Comparison of ENCODE assay signal across 8 cellular contexts in genomic region chr17:75031972-75032895, GRCh38. TPM values are rescaled to one million over a fixed set of nuclear protein-coding genes. Genes with fewer than 3 reads are reported as not detected.
DNase-seq lines count a peak whose midpoint lies in the region; ATAC-seq and TF ChIP-seq lines count a peak whose summit lies in the region.

No MANE protein-coding gene starts in this region.

- ATAC-seq in HCT116 (no peak), GM19455 (IDR thresholded peaks at IDR 0.05; ENCODE audit: unreplicated experiment) (no peak)

- H3K9me2 ChIP-seq in HCT116 (ENCODE audit: insufficient read depth), result no peaks in the 10 kb centered on the region

- POLR2A ChIA-PET in AG04450 (lab: Yijun Ruan, JAX), result interaction anchor here (5.2 kb wide), 1 partner anchor 20 kb away, joined by 30 read pairs; the partner anchor contains the start of gene MRPL58
- POLR2A ChIA-PET in HCT116 (lab: Charles Lee), result interaction anchor here (1.1 to 1.7 kb wide), 3 partner anchors 8 to 44 kb away, joined by 3 to 9 read pairs (median 5); partner anchors contain the start of genes CDR2L and MRPL58

- H3K9me3 ChIP-seq in AG04450 (ENCODE audit: control insufficient read depth, insufficient read depth, low read length), result peaks cover 24% of the 10 kb centered on the region
- H3K9me3 ChIP-seq in HCT116 (ENCODE audit: control insufficient read depth in 1 of 2, insufficient read depth in 1 of 2, low read depth in 1 of 2, low read length in 2 of 2), result peaks cover 11 to 18% of the 10 kb centered on the region in 2 experiments; a peak in 2 of 4 replicates

- CTCF ChIA-PET in AG04450 (lab: Charles Lee), result interaction anchor here (0.7 to 2.4 kb wide), 4 partner anchors 19 to 74 kb away, joined by 3 to 15 read pairs (median 6); partner anchors contain the start of gene MRPL58
- CTCF ChIA-PET in HCT116 (lab: Charles Lee), result interaction anchor here (0.8 to 1.1 kb wide), 4 partner anchors 70 to 169 kb away, joined by 3 to 4 read pairs (median 4); no protein-coding TSS in a partner anchor

- peak overlapping the region; percentile 71 for H3K4me3 ChIP-seq in AG04450 (ENCODE audit: low read depth, low read length)
- no peak overlapping the region for H3K4me3 ChIP-seq in HCT116 (replicated peaks in 1 of 2; ENCODE audit: low read depth in 1 of 2, low read length in 2 of 2)
- peak overlapping the region; percentile 76 for H3K4me3 ChIP-seq in epithelial cell of esophagus (ENCODE audit: low read length)

- no peak overlapping the region for H3K27ac ChIP-seq in AG04450 (ENCODE audit: low read depth, low read length)
- H3K27ac ChIP-seq in HCT116 (ENCODE audit: low read depth, low read length), result no peak overlapping the region

- DNase-seq in AG04450 (ENCODE audit: low read depth, low spot score) (no peak), HCT116 (ENCODE audit: low read depth, low spot score) (peak; percentile 38), NCI-H748 (lab: John Stamatoyannopoulos, UW; ENCODE audit: unreplicated experiment) (peak; percentile 87), epithelial cell of esophagus (ENCODE audit: low read depth) (peak; percentile 73), middle frontal gyrus (ENCODE audit: extremely low spot score, low spot score) (peak; percentile 83)
- peak; percentile 60 for DNase-seq in activated CD8-positive, alpha-beta memory T cell treated with anti-CD3 and anti-CD28 coated beads, Interleukin-2, amount 50 U/mL, for 4 hours
- DNase-seq in stimulated activated naive CD4-positive, alpha-beta T cell (lab: John Stamatoyannopoulos, UW), result peak; percentile 38 to 73 (median 58)

- no peak for TF ChIP-seq RAD21 in HCT116 (IDR thresholded peaks at IDR 0.05; ENCODE audit: low read depth)

- H3K27me3 ChIP-seq in AG04450 (ENCODE audit: control insufficient read depth, insufficient read depth, low read length), result no peaks in the 10 kb centered on the region
- no peaks in the 10 kb centered on the region for H3K27me3 ChIP-seq in HCT116 (ENCODE audit: insufficient read depth, low read length)

- no peaks in the 10 kb centered on the region for H4K20me1 ChIP-seq in HCT116 (ENCODE audit: insufficient read depth)

- H3K4me1 ChIP-seq in HCT116 (ENCODE audit: control insufficient read depth in 1 of 2, insufficient read depth in 2 of 2, low read length in 2 of 2), result peaks cover 41 to 53% of the 10 kb centered on the region in 2 experiments

- BruUV-seq in HCT116 (replicated peaks; lab: Mats Ljungman, UMichigan), result no TSS peak

- peak overlapping the region; percentile 70 for H2AFZ ChIP-seq in HCT116 (ENCODE audit: low read depth, low read length, poor library complexity, severe bottlenecking)

- no peaks in the 10 kb centered on the region for H3K36me3 ChIP-seq in HCT116 (ENCODE audit: control insufficient read depth in 1 of 2, insufficient read depth in 2 of 2, low read length in 2 of 2)

- H3K79me2 ChIP-seq in HCT116 (ENCODE audit: insufficient read depth, low read length), result no peaks in the 10 kb centered on the region

- TF ChIP-seq CTCF in AG04450 (IDR thresholded peaks at IDR 0.05; ENCODE audit: low read depth, low read length), result no peak
- no peak for TF ChIP-seq CTCF in HCT116 (IDR thresholded peaks at IDR 0.05 in 2 of 3, conservative IDR thresholded peaks at IDR 0.05 in 1 of 3; ENCODE audit: borderline replicate concordance in 1 of 3, insufficient read depth in 1 of 3, low read depth in 2 of 3, low read length in 2 of 3)
- TF ChIP-seq CTCF in epithelial cell of esophagus (IDR thresholded peaks at IDR 0.05; ENCODE audit: insufficient read depth, low read depth, low read length, missing control alignments), result no peak

- H3K4me2 ChIP-seq in HCT116 (ENCODE audit: low read length), result peak overlapping the region; percentile 86

- RAD21 ChIA-PET in HCT116 (lab: Charles Lee; ENCODE audit: low non-redundant PET in 1 of 2, low total read pairs in 2 of 2, uncharacterized antibody in 2 of 2, unreplicated experiment in 2 of 2), result no interaction called here

- intact Hi-C loops in HCT116 (cut with micrococcal nuclease), result loop anchor here (5.0 kb wide), 2 partner anchors 70 to 160 kb away; partner anchors contain the start of gene FDXR

- H3K9ac ChIP-seq in HCT116 (ENCODE audit: low read length), result no peak overlapping the region

- TF ChIP-seq POLR2A in HCT116 (IDR thresholded peaks at IDR 0.05; ENCODE audit: borderline replicate concordance, extremely low read depth, insufficient read depth, insufficient read length), result no peak

TF ChIP-seq in HCT116, 20 proteins besides CTCF, POLR2A, EP300 and RAD21:
- no peak for TF ChIP-seq EZH2 (IDR thresholded peaks at IDR 0.05)
- no peak for TF ChIP-seq EZH2phosphoT487 (IDR thresholded peaks at IDR 0.05; ENCODE audit: borderline replicate concordance)
- TF ChIP-seq CEBPB (IDR thresholded peaks at IDR 0.05; ENCODE audit: low read depth), result no peak
- TF ChIP-seq ZBTB33 (IDR thresholded peaks at IDR 0.05; ENCODE audit: extremely low read depth, insufficient replicate concordance, low read length), result no peak
- no peak for TF ChIP-seq EGR1 (IDR thresholded peaks at IDR 0.05; ENCODE audit: low read depth)
- no peak for TF ChIP-seq ZFX (IDR thresholded peaks at IDR 0.05)
- TF ChIP-seq REST (IDR thresholded peaks at IDR 0.05; ENCODE audit: low read depth), result no peak
- no peak for TF ChIP-seq SIN3A (IDR thresholded peaks at IDR 0.05; ENCODE audit: low read depth)
- no peak for TF ChIP-seq SP1 (IDR thresholded peaks at IDR 0.05; ENCODE audit: low read depth)
- no peak for TF ChIP-seq ZNF274 (IDR thresholded peaks at IDR 0.05; ENCODE audit: low read depth, low read length)
- no peak for TF ChIP-seq MAX (IDR thresholded peaks at IDR 0.05)
- no peak for TF ChIP-seq SRF (IDR thresholded peaks at IDR 0.05; ENCODE audit: low read depth)
- TF ChIP-seq TCF7L2 (IDR thresholded peaks at IDR 0.05; ENCODE audit: borderline replicate concordance, extremely low read depth, insufficient read depth, insufficient read length), result no peak
- no peak for TF ChIP-seq FOSL1 (IDR thresholded peaks at IDR 0.05; ENCODE audit: low read depth)

RNA-seq across cellular contexts. Expression of gene ATP5PD, which starts 14.5 kb away (rescaled TPM):
- polyA plus RNA-seq in AG04450 (2011; rRNA removed), result 281 and 292 TPM in 2 replicates
- 134 and 174 TPM in 2 replicates for polyA minus RNA-seq in AG04450 (2011; rRNA and poly(A)+ RNA removed)
- 407 TPM for total RNA-seq in HCT116 (2021; ENCODE audit: unreplicated experiment)
- polyA plus RNA-seq in HCT116 (2012), result 326 and 476 TPM in 2 replicates

RNA-seq across cellular contexts. Expression of gene KCTD2, which starts 14.8 kb away (rescaled TPM):
- 29.8 and 36.0 TPM in 2 replicates for polyA plus RNA-seq in AG04450 (2011; rRNA removed)
- polyA minus RNA-seq in AG04450 (2011; rRNA and poly(A)+ RNA removed), result 24.4 and 28.5 TPM in 2 replicates
- total RNA-seq in HCT116 (2021; ENCODE audit: unreplicated experiment), result 23.3 TPM
- polyA plus RNA-seq in HCT116 (2012), result 17.9 and 19.0 TPM in 2 replicates

RNA-seq across cellular contexts. Expression of gene MRPL58, which starts 19.8 kb away (rescaled TPM):
- 48.5 and 53.7 TPM in 2 replicates for polyA plus RNA-seq in AG04450 (2011; rRNA removed)
- 14.7 and 16.9 TPM in 2 replicates for polyA minus RNA-seq in AG04450 (2011; rRNA and poly(A)+ RNA removed)
- total RNA-seq in HCT116 (2021; ENCODE audit: unreplicated experiment), result 80.5 TPM
- 82.8 and 104 TPM in 2 replicates for polyA plus RNA-seq in HCT116 (2012)

RNA-seq across cellular contexts. Expression of gene CDR2L, which starts 44.8 kb away (rescaled TPM):
- 8.4 and 11.4 TPM in 2 replicates for polyA plus RNA-seq in AG04450 (2011; rRNA removed)
- polyA minus RNA-seq in AG04450 (2011; rRNA and poly(A)+ RNA removed), result 8.4 and 9.2 TPM in 2 replicates
- total RNA-seq in HCT116 (2021; ENCODE audit: unreplicated experiment), result 26.5 TPM
- 16.9 and 17.4 TPM in 2 replicates for polyA plus RNA-seq in HCT116 (2012)

RNA-seq across cellular contexts. Expression of gene SLC16A5, which starts 55.5 kb away (rescaled TPM):
- polyA plus RNA-seq in AG04450 (2011; rRNA removed), result 2.9 and 3.6 TPM in 2 replicates
- polyA minus RNA-seq in AG04450 (2011; rRNA and poly(A)+ RNA removed), result 3.6 and 4.4 TPM in 2 replicates
- 79.3 TPM for total RNA-seq in HCT116 (2021; ENCODE audit: unreplicated experiment)
- polyA plus RNA-seq in HCT116 (2012), result 60.1 and 73.5 TPM in 2 replicates

Comparison
In these comparisons a context has a peak if more than half of its experiments do, and no peak if none do; other contexts are left out.
1. H3K4me3 ChIP-seq: peak in AG04450 (single experiment) and epithelial cell of esophagus (single experiment); none in HCT116 (0 of 2).